8 cellular contexts compared by ENCODE assay signal in the genomic region with DNA sequence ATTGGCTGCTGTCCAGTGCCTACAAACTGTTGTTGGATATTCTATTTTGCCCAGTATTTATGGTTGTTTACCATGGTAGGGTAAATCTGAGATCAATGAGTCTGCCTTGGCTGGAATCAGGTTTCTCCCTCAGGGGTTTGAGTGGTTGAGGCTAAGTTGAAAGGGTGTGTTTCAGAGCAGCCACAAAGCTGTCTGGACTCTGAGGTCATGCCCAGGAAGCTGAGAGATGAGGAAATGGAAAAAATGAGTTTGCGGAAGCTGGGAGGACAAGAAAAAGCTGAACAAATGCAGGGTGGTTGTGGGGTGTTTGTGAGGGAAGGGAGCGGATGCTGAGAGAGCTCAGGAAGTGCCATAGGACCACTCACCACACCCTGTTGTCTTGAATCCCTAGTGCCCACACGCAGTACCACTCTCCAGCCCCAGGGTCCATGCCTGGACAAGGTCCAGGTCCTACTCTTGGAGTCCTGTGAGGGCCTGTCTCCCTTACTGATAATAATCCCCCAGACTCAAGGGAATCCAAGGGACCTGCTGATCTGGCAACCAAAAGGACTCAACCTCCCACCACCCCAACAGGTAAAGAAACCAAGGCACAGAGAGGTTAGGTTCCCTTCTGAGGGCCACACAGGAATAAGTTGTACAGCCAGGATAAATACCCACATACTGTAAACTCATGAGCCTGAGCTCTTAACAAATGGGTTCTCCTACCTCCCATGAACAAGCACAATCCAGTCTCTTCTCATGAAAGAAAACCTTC.
A peak's percentile ranks its signal among the peaks of the same experiment; 100 is the strongest.
DNase-seq lines count a peak whose midpoint lies in the region; ATAC-seq, FAIRE-seq and TF ChIP-seq lines count a peak whose summit lies in the region.

No MANE protein-coding gene starts in this region.

- POLR2A ChIA-PET in activated CD8-positive, alpha-beta T cell treated with anti-CD3 and anti-CD28 coated beads, Interleukin-2, amount 10 ng/mL, durations not matched to agents 7 days and 5 days (lab: Charles Lee), result interaction anchor here (0.7 to 1.2 kb wide), 3 partner anchors 26 to 96 kb away, joined by 3 to 4 read pairs (median 4); partner anchors contain the start of gene C15orf39

- H3K4me3 Mint-ChIP-seq in activated CD8-positive, alpha-beta T cell treated with anti-CD3 and anti-CD28 coated beads, Interleukin-2, amount 10 ng/mL, durations not matched to agents 7 days and 5 days, result no peak overlapping the region

- H3K9me3 Mint-ChIP-seq in activated CD8-positive, alpha-beta T cell treated with anti-CD3 and anti-CD28 coated beads, Interleukin-2, amount 10 ng/mL, durations not matched to agents 7 days and 5 days (ENCODE audit: insufficient read depth), result no peaks in the 10 kb centered on the region

- no peaks in the 10 kb centered on the region for H3K36me3 ChIP-seq in heart left ventricle
- no peaks in the 10 kb centered on the region for H3K36me3 ChIP-seq in small intestine (ENCODE audit: control insufficient read depth in 2 of 2, insufficient read depth in 2 of 2, low read length in 2 of 2)

- no peaks in the 10 kb centered on the region for H3K36me3 Mint-ChIP-seq in activated CD8-positive, alpha-beta T cell treated with anti-CD3 and anti-CD28 coated beads, Interleukin-2, amount 10 ng/mL, durations not matched to agents 7 days and 5 days (ENCODE audit: low read depth)

- H3K4me3 ChIP-seq in heart left ventricle, result no peak overlapping the region
- no peak overlapping the region for H3K4me3 ChIP-seq in small intestine (ENCODE audit: low read depth in 1 of 2, low read length in 2 of 2)

- H3K27me3 ChIP-seq in heart left ventricle (no peaks in the 10 kb centered on the region), small intestine (ENCODE audit: control insufficient read depth in 2 of 2, insufficient read depth in 2 of 2, low read length in 2 of 2) (no peaks in the 10 kb centered on the region)

- H3K9me3 ChIP-seq in heart left ventricle, result no peaks in the 10 kb centered on the region
- no peaks in the 10 kb centered on the region for H3K9me3 ChIP-seq in small intestine (ENCODE audit: control insufficient read depth, low read depth)

- H3K27ac Mint-ChIP-seq in activated CD8-positive, alpha-beta T cell treated with anti-CD3 and anti-CD28 coated beads, Interleukin-2, amount 10 ng/mL, durations not matched to agents 7 days and 5 days, result peak overlapping the region; percentile 57

- WGBS in heart left ventricle, 4 donors, result 58 to 74% (median 63%) methylated on average over 3 of the region's 3 CpGs
- 54 to 82% (median 80%) methylated on average over 3 of the region's 3 CpGs for WGBS in small intestine, 3 donors

- intact Hi-C loops in heart left ventricle (cut with DNase I), result no loop called here

- H3K27me3 Mint-ChIP-seq in activated CD8-positive, alpha-beta T cell treated with anti-CD3 and anti-CD28 coated beads, Interleukin-2, amount 10 ng/mL, durations not matched to agents 7 days and 5 days (ENCODE audit: low read depth), result peaks cover 2% of the 10 kb centered on the region

- H3K4me1 Mint-ChIP-seq in activated CD8-positive, alpha-beta T cell treated with anti-CD3 and anti-CD28 coated beads, Interleukin-2, amount 10 ng/mL, durations not matched to agents 7 days and 5 days (ENCODE audit: low read depth), result peaks cover 41% of the 10 kb centered on the region

- no peak for TF ChIP-seq POLR2A in heart left ventricle (IDR thresholded peaks at IDR 0.05)

- ATAC-seq in GM21423 (IDR thresholded peaks at IDR 0.05; ENCODE audit: unreplicated experiment) (peak; percentile 45), heart left ventricle (peak; percentile 55 to 88 (median 84)), HG02571 (IDR thresholded peaks at IDR 0.05; ENCODE audit: unreplicated experiment) (no peak)
- ATAC-seq in activated CD8-positive, alpha-beta T cell treated with anti-CD3 and anti-CD28 coated beads, Interleukin-2, amount 10 ng/mL, durations not matched to agents 7 days and 5 days, result peak; percentile 38

- no peak for TF ChIP-seq CTCF in heart left ventricle (IDR thresholded peaks at IDR 0.05)

- H3K4me1 ChIP-seq in heart left ventricle (peaks cover 0 to 54% (median 6%) of the 10 kb centered on the region in 12 donors), small intestine (ENCODE audit: control insufficient read depth in 2 of 2, insufficient read depth in 1 of 2, low read depth in 1 of 2, low read length in 1 of 2) (no peaks in the 10 kb centered on the region)

- DNase-seq in ELF-1 (ENCODE audit: low read depth, low spot score) (peak; percentile 83), MV-4-11 (lab: John Stamatoyannopoulos, UW) (peak; percentile 98), heart left ventricle (peak in 3 of 5 donors; percentile 49 to 52 (median 51)), small intestine (peak; percentile 31), NCI-H2081 (lab: John Stamatoyannopoulos, UW) (no peak)
- DNase-seq in activated CD8-positive, alpha-beta T cell treated with anti-CD3 and anti-CD28 coated beads, Interleukin-2, amount 10 ng/mL, durations not matched to agents 7 days and 5 days, result peak; percentile 65

- H3K27ac ChIP-seq in heart left ventricle, result peak overlapping the region in 7 of 12 donors; percentile 22 to 85 (median 47)
- peak overlapping the region in 1 of 2 donors; percentile 60 for H3K27ac ChIP-seq in small intestine (ENCODE audit: low read depth in 1 of 2, low read length in 1 of 2)

- CTCF ChIA-PET in activated CD8-positive, alpha-beta T cell treated with anti-CD3 and anti-CD28 coated beads, Interleukin-2, amount 10 ng/mL, durations not matched to agents 7 days and 5 days (lab: Charles Lee), result interaction anchor here (1.1 to 1.8 kb wide), 5 partner anchors 13 to 76 kb away, joined by 3 to 7 read pairs (median 4); no protein-coding TSS in a partner anchor

- FAIRE-seq in small intestine (lab: Jason Lieb, UNC), result no peak

Comparison
In these comparisons a context has a peak if more than half of its experiments do, and no peak if none do; other contexts are left out.
1. DNase-seq: peak in ELF-1 (single experiment), MV-4-11 (single experiment), activated CD8-positive, alpha-beta T cell treated with anti-CD3 and anti-CD28 coated beads, Interleukin-2, amount 10 ng/mL, durations not matched to agents 7 days and 5 days (single experiment), heart left ventricle (3 of 5) and small intestine (single experiment); none in NCI-H2081 (0 of 2).